Comparison of ENCODE assay signal across 16 cellular contexts in genomic region chr3:9380014-9380413, GRCh38. TPM values are rescaled to one million over a fixed set of nuclear protein-coding genes. Genes with fewer than 3 reads are reported as not detected.
A peak's percentile ranks its signal among the peaks of the same experiment; 100 is the strongest.
DNase-seq lines count a peak whose midpoint lies in the region; ATAC-seq, FAIRE-seq and TF ChIP-seq lines count a peak whose summit lies in the region.
"Had no signal": no experiment of that assay in that cellular context is flagged by ENCODE, and none has a peak within 500 bp of the region (broad histone marks: within the 10 kb centered on the region; RNA-seq: fewer than 3 reads in every experiment).

No MANE protein-coding gene starts in this region.

- CTCF ChIA-PET in CD8-positive, alpha-beta T cell (lab: Charles Lee): interaction anchor here (0.9 kb wide), 1 partner anchor 14 kb away, joined by 3 read pairs; no protein-coding TSS in a partner anchor
- CTCF ChIA-PET in H1 (lab: Charles Lee; ENCODE audit: partially characterized antibody): interaction anchor here (0.9 kb wide), 1 partner anchor 27 kb away, joined by 3 read pairs; no protein-coding TSS in a partner anchor

- H3K27me3 Mint-ChIP-seq in activated CD4-positive, alpha-beta T cell treated with anti-CD3 and anti-CD28 coated beads, Interleukin-2, amount 10 ng/mL, durations not matched to agents 24 days and 14 days: no peaks in the 10 kb centered on the region
- no peaks in the 10 kb centered on the region for H3K27me3 Mint-ChIP-seq in CD8-positive, alpha-beta T cell (ENCODE audit: low read depth)
- H3K27me3 Mint-ChIP-seq in neural progenitor cell (ENCODE audit: insufficient read depth, low read depth): peaks cover under 1% of the 10 kb centered on the region

- no peak overlapping the region for H2BK12ac ChIP-seq in H1 (ENCODE audit: low read depth, low read length)

- peak overlapping the region; percentile 34 for H3K27ac Mint-ChIP-seq in activated CD4-positive, alpha-beta T cell treated with anti-CD3 and anti-CD28 coated beads, Interleukin-2, amount 10 ng/mL, durations not matched to agents 24 days and 14 days
- H3K27ac Mint-ChIP-seq in CD8-positive, alpha-beta T cell: peak overlapping the region; percentile 12
- peak overlapping the region; percentile 29 for H3K27ac Mint-ChIP-seq in neural progenitor cell

- no peak for FAIRE-seq in H1 (lab: Jason Lieb, UNC)
- FAIRE-seq: GM18507 had no signal

- H4K8ac ChIP-seq in H1 (ENCODE audit: extremely low read depth, insufficient read depth, low read length): no peak overlapping the region

- H2BK15ac ChIP-seq in H1 (ENCODE audit: low read length): no peak overlapping the region

- no peak overlapping the region for H4K91ac ChIP-seq in H1 (replicated peaks; ENCODE audit: insufficient read length, low read length)

- H3K4me3 Mint-ChIP-seq in activated CD4-positive, alpha-beta T cell treated with anti-CD3 and anti-CD28 coated beads, Interleukin-2, amount 10 ng/mL, durations not matched to agents 24 days and 14 days: no peak overlapping the region
- H3K4me3 Mint-ChIP-seq in CD8-positive, alpha-beta T cell: no peak overlapping the region
- no peak overlapping the region for H3K4me3 Mint-ChIP-seq in neural progenitor cell

- H3K56ac ChIP-seq in H1 (replicated peaks; ENCODE audit: insufficient read length, low read depth, low read length): peak overlapping the region; percentile 18

- H3K4me3 ChIP-seq in CD8-positive, alpha-beta T cell (ENCODE audit: low read depth, low read length): no peak overlapping the region
- H3K4me3 ChIP-seq in H1 (ENCODE audit: extremely low read depth in 1 of 4, insufficient read depth in 2 of 4, low read depth in 3 of 4, low read length in 4 of 4): no peak overlapping the region
- H3K4me3 ChIP-seq in neural progenitor cell: no peak overlapping the region
- H3K4me3 ChIP-seq: BLaER1 treated with 17β-estradiol and CSF1 and Interleukin-3, amounts not matched to agents 10 nM and 100 nM had no signal

- no peaks in the 10 kb centered on the region for H3K79me1 ChIP-seq in H1 (ENCODE audit: low read depth, low read length)

- no peak overlapping the region for H2BK5ac ChIP-seq in H1 (ENCODE audit: low read depth, low read length)

- ATAC-seq in CD8-positive, alpha-beta T cell: no peak

- no peak overlapping the region for H3K14ac ChIP-seq in H1 (ENCODE audit: insufficient read length)

- H2AFZ ChIP-seq in H1 (ENCODE audit: low read length) (no peak overlapping the region), neural progenitor cell (replicated peaks) (no peak overlapping the region)

- no peaks in the 10 kb centered on the region for H3K27me3 ChIP-seq in CD8-positive, alpha-beta T cell (ENCODE audit: insufficient read depth, low read length)
- no peaks in the 10 kb centered on the region for H3K27me3 ChIP-seq in H1 (replicated peaks in 1 of 4; ENCODE audit: control insufficient read depth in 3 of 4, extremely low read depth in 1 of 4, insufficient read depth in 3 of 4, low read length in 3 of 4)
- H3K27me3 ChIP-seq in neural progenitor cell: no peaks in the 10 kb centered on the region
- H3K27me3 ChIP-seq: BLaER1 treated with 17β-estradiol and CSF1 and Interleukin-3, amounts not matched to agents 10 nM and 100 nM had no signal

- TF ChIP-seq RAD21 in H1 (IDR thresholded peaks at IDR 0.05 in 1 of 2, conservative IDR thresholded peaks at IDR 0.05 in 1 of 2; ENCODE audit: low read depth in 2 of 2, low read length in 2 of 2): no peak

- peaks cover 24% of the 10 kb centered on the region for H3F3A ChIP-seq in neural progenitor cell (ENCODE audit: low read depth)

- no peak overlapping the region for H2BK120ac ChIP-seq in H1 (replicated peaks; ENCODE audit: low read depth, low read length)

- H3K9me3 Mint-ChIP-seq in activated CD4-positive, alpha-beta T cell treated with anti-CD3 and anti-CD28 coated beads, Interleukin-2, amount 10 ng/mL, durations not matched to agents 24 days and 14 days: no peaks in the 10 kb centered on the region
- H3K9me3 Mint-ChIP-seq in CD8-positive, alpha-beta T cell: no peaks in the 10 kb centered on the region
- H3K9me3 Mint-ChIP-seq in neural progenitor cell: no peaks in the 10 kb centered on the region

- H3K4me1 Mint-ChIP-seq in activated CD4-positive, alpha-beta T cell treated with anti-CD3 and anti-CD28 coated beads, Interleukin-2, amount 10 ng/mL, durations not matched to agents 24 days and 14 days: peaks cover 10% of the 10 kb centered on the region
- peaks cover 28% of the 10 kb centered on the region for H3K4me1 Mint-ChIP-seq in CD8-positive, alpha-beta T cell (ENCODE audit: low read depth)
- no peaks in the 10 kb centered on the region for H3K4me1 Mint-ChIP-seq in neural progenitor cell

- no peak overlapping the region for H3K4ac ChIP-seq in H1 (replicated peaks; ENCODE audit: insufficient read length, low read depth, low read length)

- H3K79me2 ChIP-seq in H1 (ENCODE audit: control insufficient read depth in 1 of 2, insufficient read depth in 2 of 2, low read length in 2 of 2): no peaks in the 10 kb centered on the region
- H3K79me2 ChIP-seq in neural progenitor cell (ENCODE audit: low read depth): no peaks in the 10 kb centered on the region

- H3K4me2 ChIP-seq in H1 (ENCODE audit: insufficient read depth in 1 of 2, low read depth in 2 of 2, low read length in 2 of 2) (no peak overlapping the region), neural progenitor cell (no peak overlapping the region)
- H3K4me2 ChIP-seq: BLaER1 treated with 17β-estradiol and CSF1 and Interleukin-3, amounts not matched to agents 10 nM and 100 nM had no signal

- no peak overlapping the region for H3K18ac ChIP-seq in H1 (ENCODE audit: extremely low read depth, low read length)

- no peak overlapping the region for H2AK5ac ChIP-seq in H1 (ENCODE audit: low read depth, low read length)

- no peak for TF ChIP-seq CTCF in CD8-positive, alpha-beta T cell (IDR thresholded peaks at IDR 0.05)
- TF ChIP-seq CTCF in H1 (IDR thresholded peaks at IDR 0.05; ENCODE audit: control extremely low read depth in 1 of 3, insufficient read depth in 1 of 3, low read depth in 1 of 3, low read length in 3 of 3): no peak
- TF ChIP-seq CTCF in neural progenitor cell (IDR thresholded peaks at IDR 0.05): no peak

- H3K23me2 ChIP-seq in H1 (ENCODE audit: low read depth, low read length): no peaks in the 10 kb centered on the region

- H3K9ac ChIP-seq in H1 (replicated peaks in 1 of 4; ENCODE audit: extremely low read depth in 1 of 4, low read depth in 3 of 4, low read length in 3 of 4): no peak overlapping the region
- H3K9ac ChIP-seq in neural progenitor cell: no peak overlapping the region
- H3K9ac ChIP-seq: BLaER1 treated with 17β-estradiol and CSF1 and Interleukin-3, amounts not matched to agents 10 nM and 100 nM had no signal

- POLR2A ChIA-PET in CD8-positive, alpha-beta T cell (lab: Charles Lee): interaction anchor here (1.1 to 1.2 kb wide), 3 partner anchors 15 to 17 kb away, joined by 3 to 6 read pairs (median 4); partner anchors contain the start of gene THUMPD3
- POLR2A ChIA-PET in H1 (lab: Charles Lee; ENCODE audit: partially characterized antibody): interaction anchor here (0.9 to 5.4 kb wide), 6 partner anchors 10 to 67 kb away, joined by 3 to 35 read pairs (median 6); partner anchors contain the start of gene SETD5

- peaks cover 59% of the 10 kb centered on the region for H3K36me3 Mint-ChIP-seq in activated CD4-positive, alpha-beta T cell treated with anti-CD3 and anti-CD28 coated beads, Interleukin-2, amount 10 ng/mL, durations not matched to agents 24 days and 14 days (ENCODE audit: low read depth)
- H3K36me3 Mint-ChIP-seq in CD8-positive, alpha-beta T cell: peaks cover 82% of the 10 kb centered on the region
- H3K36me3 Mint-ChIP-seq in neural progenitor cell: peaks cover 29% of the 10 kb centered on the region

- no peaks in the 10 kb centered on the region for H4K20me1 ChIP-seq in H1 (replicated peaks in 1 of 2; ENCODE audit: control insufficient read depth in 1 of 2, insufficient read depth in 2 of 2, low read length in 2 of 2)
- no peaks in the 10 kb centered on the region for H4K20me1 ChIP-seq in neural progenitor cell (ENCODE audit: low read depth)

- no peaks in the 10 kb centered on the region for H3K9me3 ChIP-seq in CD8-positive, alpha-beta T cell (ENCODE audit: low read length)
- H3K9me3 ChIP-seq in H1 (ENCODE audit: insufficient read depth in 2 of 2, low read depth in 1 of 2, low read length in 1 of 2) (no peaks in the 10 kb centered on the region), neural progenitor cell (ENCODE audit: low read depth) (no peaks in the 10 kb centered on the region)
- H3K9me3 ChIP-seq: BLaER1 treated with 17β-estradiol and CSF1 and Interleukin-3, amounts not matched to agents 10 nM and 100 nM had no signal

- no peak for TF ChIP-seq EP300 in H1 (IDR thresholded peaks at IDR 0.05; ENCODE audit: borderline replicate concordance in 1 of 2, low read depth in 2 of 2, low read length in 2 of 2)

- H3K36me3 ChIP-seq in CD8-positive, alpha-beta T cell (ENCODE audit: insufficient read depth, low read length): peaks cover 47% of the 10 kb centered on the region
- H3K36me3 ChIP-seq in H1 (ENCODE audit: control insufficient read depth in 2 of 4, insufficient read depth in 4 of 4, low read length in 3 of 4) (peaks cover 13 to 85% (median 39%) of the 10 kb centered on the region in 4 experiments), neural progenitor cell (peaks cover 5% of the 10 kb centered on the region)

- H2BK20ac ChIP-seq in H1 (ENCODE audit: low read length): no peak overlapping the region; the same call in 1 of the 2 replicates

- TF ChIP-seq POLR2A in H1 (IDR thresholded peaks at IDR 0.05; ENCODE audit: control extremely low read depth in 1 of 2, low read depth in 2 of 2, low read length in 2 of 2): no peak

- no peak for DNase-seq in activated CD4-positive, alpha-beta T cell treated with anti-CD3 and anti-CD28 coated beads, Interleukin-2, amount 10 ng/mL, durations not matched to agents 24 days and 14 days
- no peak for DNase-seq in activated CD4-positive, alpha-beta T cell treated with anti-CD3 and anti-CD28 coated beads, Interleukin-2, amount 50 U/mL, for 4 hours
- no peak for DNase-seq in CD8-positive, alpha-beta T cell
- DNase-seq in H1 (ENCODE audit: low read depth in 1 of 2, low spot score in 2 of 2) (no peak), neural progenitor cell (ENCODE audit: low spot score) (no peak), ecto neural progenitor cell (ENCODE audit: low spot score) (no peak), NCI-H2081 treated with DMSO at 0.1 percent for 48 hours (lab: John Stamatoyannopoulos, UW) (no peak), Ammon's horn (ENCODE audit: low spot score) (no peak)
- DNase-seq: 8988T, NCI-H1436 treated with DMSO at 0.1 percent for 48 hours, NCI-H2081, NCI-H524 treated with DMSO at 0.1 percent for 48 hours, OCI-M1, RPMI8226 had no signal

- H3K27ac ChIP-seq in CD8-positive, alpha-beta T cell (ENCODE audit: low read depth, low read length): no peak overlapping the region
- H3K27ac ChIP-seq in H1 (ENCODE audit: low read depth, low read length) (no peak overlapping the region), neural progenitor cell (no peak overlapping the region)
- H3K27ac ChIP-seq: BLaER1 treated with 17β-estradiol and CSF1 and Interleukin-3, amounts not matched to agents 10 nM and 100 nM had no signal

- H3K23ac ChIP-seq in H1 (ENCODE audit: insufficient read length): no peak overlapping the region

- H4K5ac ChIP-seq in H1 (ENCODE audit: insufficient read length, low read depth, low read length): no peak overlapping the region

- no peaks in the 10 kb centered on the region for H3K4me1 ChIP-seq in CD8-positive, alpha-beta T cell (ENCODE audit: insufficient read depth, low read length)
- H3K4me1 ChIP-seq in H1 (replicated peaks in 1 of 4; ENCODE audit: control insufficient read depth in 3 of 4, insufficient read depth in 4 of 4, low read length in 3 of 4) (no peaks in the 10 kb centered on the region), neural progenitor cell (no peaks in the 10 kb centered on the region)

- 95% methylated on average over 3 of the region's 3 CpGs; no CpG with 5 or more reads in 1 of the 2 experiments for WGBS in H1 (ENCODE audit: extremely low coverage in 1 of 2, insufficient coverage in 1 of 2, insufficient read length in 1 of 2, insufficient replicate concordance in 2 of 2, low coverage in 1 of 2, low lambda C conversion rate in 2 of 2, missing lambda C conversion rate in 1 of 2), 2 experiments

- intact Hi-C loops in activated CD4-positive, alpha-beta T cell treated with anti-CD3 and anti-CD28 coated beads, Interleukin-2, amount 10 ng/mL, durations not matched to agents 24 days and 14 days (cut with micrococcal nuclease): no loop called here
- intact Hi-C loops in CD8-positive, alpha-beta T cell (cut with DNase I, micrococcal nuclease): no loop called here

RNA-seq across cellular contexts. Expression of gene THUMPD3, which starts 17.2 kb away (rescaled TPM):
- total RNA-seq in activated CD4-positive, alpha-beta T cell treated with anti-CD3 and anti-CD28 coated beads, Interleukin-2, amount 10 ng/mL, durations not matched to agents 24 days and 14 days: 58.6 and 64.2 TPM in 2 replicates
- total RNA-seq in CD8-positive, alpha-beta T cell: 10 to 100 TPM; 84.1 to 84.3 TPM
- 62.6 and 68.9 TPM in 2 replicates for total RNA-seq in H1 (2021; fragmentation: NEBNext Ultra II Directional; extraction: Animal tissue kit (Norgen Biotek cat#: 25700))
- 16.4 and 26.7 TPM in 2 replicates for polyA plus RNA-seq in H1 (2011; rRNA removed)
- polyA plus RNA-seq in H1 (2011; cell fraction: cytosol; rRNA removed): 31.0 TPM
- polyA plus RNA-seq in H1 (2011; cell fraction: nucleus; rRNA removed): 16.1 TPM
- polyA plus RNA-seq in H1 (2012, experiment 1 of 2): 49.6 to 67.5 TPM (median 60.3 TPM) in 4 replicates
- 5.7 TPM for polyA plus RNA-seq in H1 (2012, experiment 2 of 2)
- polyA plus RNA-seq in H1 (2013, experiment 1 of 2): 24.9 TPM
- 29.4 TPM for polyA plus RNA-seq in H1 (2013, experiment 2 of 2)
- 76.6 and 83.1 TPM in 2 replicates for polyA minus RNA-seq in H1 (2011; rRNA and poly(A)+ RNA removed)
- 22.8 TPM for polyA minus RNA-seq in H1 (2011; cell fraction: cytosol; rRNA and poly(A)+ RNA removed)
- 34.8 TPM for polyA minus RNA-seq in H1 (2011; cell fraction: nucleus; rRNA and poly(A)+ RNA removed)
- 20.5 and 23.9 TPM in 2 replicates for total RNA-seq in neural progenitor cell (ENCODE audit: low replicate concordance)

RNA-seq across cellular contexts. Expression of gene SETD5, which starts 17.4 kb away (rescaled TPM):
- total RNA-seq in activated CD4-positive, alpha-beta T cell treated with anti-CD3 and anti-CD28 coated beads, Interleukin-2, amount 10 ng/mL, durations not matched to agents 24 days and 14 days: 152 and 164 TPM in 2 replicates
- total RNA-seq in CD8-positive, alpha-beta T cell: 10 to 100 TPM; 56.7 to 58.9 TPM
- total RNA-seq in H1 (2021; fragmentation: NEBNext Ultra II Directional; extraction: Animal tissue kit (Norgen Biotek cat#: 25700)): 223 and 234 TPM in 2 replicates
- 98.2 and 108 TPM in 2 replicates for polyA plus RNA-seq in H1 (2011; rRNA removed)
- polyA plus RNA-seq in H1 (2011; cell fraction: cytosol; rRNA removed): 119 TPM
- polyA plus RNA-seq in H1 (2011; cell fraction: nucleus; rRNA removed): 455 TPM
- 155 to 216 TPM (median 176 TPM) in 4 replicates for polyA plus RNA-seq in H1 (2012, experiment 1 of 2)
- 34.4 TPM for polyA plus RNA-seq in H1 (2012, experiment 2 of 2)
- 232 TPM for polyA plus RNA-seq in H1 (2013, experiment 1 of 2)
- polyA plus RNA-seq in H1 (2013, experiment 2 of 2): 212 TPM
- polyA minus RNA-seq in H1 (2011; rRNA and poly(A)+ RNA removed): 198 and 273 TPM in 2 replicates
- polyA minus RNA-seq in H1 (2011; cell fraction: cytosol; rRNA and poly(A)+ RNA removed): 129 TPM
- 396 TPM for polyA minus RNA-seq in H1 (2011; cell fraction: nucleus; rRNA and poly(A)+ RNA removed)
- total RNA-seq in neural progenitor cell (ENCODE audit: low replicate concordance): 198 TPM in 2 replicates
